In genomic region chr4:121192013-121192412, GRCh38 we compare ENCODE assay signal across 16 cellular contexts. TPM values are rescaled to one million over a fixed set of nuclear protein-coding genes. Genes with fewer than 3 reads are reported as not detected.
DNase-seq lines count a peak whose midpoint lies in the region; ATAC-seq, FAIRE-seq and TF ChIP-seq lines count a peak whose summit lies in the region.
"Had no signal": no experiment of that assay in that cellular context is flagged by ENCODE, and none has a peak within 500 bp of the region (broad histone marks: within the 10 kb centered on the region; RNA-seq: fewer than 3 reads in every experiment).

No MANE protein-coding gene starts in this region.

- peak overlapping the region; percentile 21 to 90 (median 74) for H3K27ac Mint-ChIP-seq in CD8-positive, alpha-beta memory T cell
- H3K27ac Mint-ChIP-seq in activated naive CD8-positive, alpha-beta T cell treated with anti-CD3 and anti-CD28 coated beads, Interleukin-2, amount 10 ng/mL, durations not matched to agents 7 days and 5 days = peak overlapping the region; percentile 2
- H3K27ac Mint-ChIP-seq: brain, mesothelial cell of epicardium had no signal

- H3K4me3 ChIP-seq in A549 = 0 out of 3 replicates have a peak overlapping the region, but pooled peaks have one; percentile 8
- peak overlapping the region; percentile 52 for H3K4me3 ChIP-seq in CD8-positive, alpha-beta memory T cell (ENCODE audit: low read length)
- no peak overlapping the region for H3K4me3 ChIP-seq in left lung
- H3K4me3 ChIP-seq: uterus had no signal

- WGBS in A549 (ENCODE audit: missing lambda C conversion rate) = 10% methylated on average over 11 of the region's 11 CpGs

- H3K36me3 Mint-ChIP-seq in CD8-positive, alpha-beta memory T cell = no peaks in the 10 kb centered on the region
- H3K36me3 Mint-ChIP-seq in activated naive CD8-positive, alpha-beta T cell treated with anti-CD3 and anti-CD28 coated beads, Interleukin-2, amount 10 ng/mL, durations not matched to agents 7 days and 5 days = peaks cover 2% of the 10 kb centered on the region
- H3K36me3 Mint-ChIP-seq: brain, mesothelial cell of epicardium had no signal

- no peak for FAIRE-seq in A549 (lab: Jason Lieb, UNC)

- H3K27me3 ChIP-seq in CD8-positive, alpha-beta memory T cell (ENCODE audit: insufficient read depth, low read length, poor library complexity, severe bottlenecking) = no peaks in the 10 kb centered on the region
- no peaks in the 10 kb centered on the region for H3K27me3 ChIP-seq in left lung
- H3K27me3 ChIP-seq: uterus had no signal

- POLR2A ChIA-PET in A549 (lab: Yijun Ruan, JAX) = no interaction called here
- POLR2A ChIA-PET in CD8-positive, alpha-beta memory T cell (lab: Charles Lee) = interaction anchor here (0.6 to 1.1 kb wide), 3 partner anchors 9 to 65 kb away, joined by 3 to 4 read pairs (median 3); no protein-coding TSS in a partner anchor
- POLR2A ChIA-PET in activated naive CD8-positive, alpha-beta T cell treated with anti-CD3 and anti-CD28 coated beads, Interleukin-2, amount 10 ng/mL, durations not matched to agents 7 days and 5 days (lab: Charles Lee) = no interaction called here

- no peaks in the 10 kb centered on the region for H3K27me3 Mint-ChIP-seq in CD8-positive, alpha-beta memory T cell
- H3K27me3 Mint-ChIP-seq in activated naive CD8-positive, alpha-beta T cell treated with anti-CD3 and anti-CD28 coated beads, Interleukin-2, amount 10 ng/mL, durations not matched to agents 7 days and 5 days = no peaks in the 10 kb centered on the region

- H3K4me1 Mint-ChIP-seq in CD8-positive, alpha-beta memory T cell = peaks cover 62 to 85% (median 81%) of the 10 kb centered on the region in 3 donors
- peaks cover 40% of the 10 kb centered on the region for H3K4me1 Mint-ChIP-seq in activated naive CD8-positive, alpha-beta T cell treated with anti-CD3 and anti-CD28 coated beads, Interleukin-2, amount 10 ng/mL, durations not matched to agents 7 days and 5 days

- no peak for TF ChIP-seq POLR2A in A549 (IDR thresholded peaks at IDR 0.05; ENCODE audit: low read length)

- TF ChIP-seq CTCF in A549 (IDR thresholded peaks at IDR 0.05) (no peak), left lung (IDR thresholded peaks at IDR 0.05) (no peak)

- DNase-seq in A549 (ENCODE audit: low read depth in 1 of 2, low spot score in 1 of 2) = no peak
- no peak for DNase-seq in CD8-positive, alpha-beta memory T cell
- no peak for DNase-seq in activated naive CD8-positive, alpha-beta T cell treated with anti-CD3 and anti-CD28 coated beads, Interleukin-2, amount 10 ng/mL, durations not matched to agents 7 days and 5 days
- DNase-seq in left lung = no peak
- no peak for DNase-seq in retina
- no peak for DNase-seq in NCI-H2171 (lab: John Stamatoyannopoulos, UW)
- DNase-seq in HCEC 1CT = no peak
- DNase-seq: effector CD4-positive, alpha-beta T cell; NCI-H2107; Right ventricle myocardium superior; uterus had no signal

- intact Hi-C loops in left lung (cut with DNase I) = loop anchor here in 1 of 2 donors (10.0 kb wide), 1 partner anchor 63 kb away; no protein-coding TSS in a partner anchor

- H3K4me3 Mint-ChIP-seq in CD8-positive, alpha-beta memory T cell = peak overlapping the region; percentile 14 to 79 (median 69)
- H3K4me3 Mint-ChIP-seq in activated naive CD8-positive, alpha-beta T cell treated with anti-CD3 and anti-CD28 coated beads, Interleukin-2, amount 10 ng/mL, durations not matched to agents 7 days and 5 days = peak overlapping the region; percentile 55
- H3K4me3 Mint-ChIP-seq: brain, mesothelial cell of epicardium had no signal

- H3K4me1 ChIP-seq in A549 (no peaks in the 10 kb centered on the region), left lung (peaks cover 0 to 7% of the 10 kb centered on the region in 2 donors)
- H3K4me1 ChIP-seq in CD8-positive, alpha-beta memory T cell (ENCODE audit: insufficient read depth, low read length) = peaks cover 60% of the 10 kb centered on the region
- H3K4me1 ChIP-seq: parathyroid adenoma, uterus had no signal

- H3K27ac ChIP-seq in A549 (no peak overlapping the region), left lung (no peak overlapping the region)
- H3K27ac ChIP-seq in CD8-positive, alpha-beta memory T cell (ENCODE audit: low read depth, low read length) = no peak overlapping the region
- H3K27ac ChIP-seq: parathyroid adenoma, uterus had no signal

- ATAC-seq in A549 (no peak), left lung (peak; percentile 80), HG03097 (IDR thresholded peaks at IDR 0.05; ENCODE audit: low FRiP score, unreplicated experiment) (no peak)
- ATAC-seq in activated naive CD8-positive, alpha-beta T cell treated with anti-CD3 and anti-CD28 coated beads, Interleukin-2, amount 10 ng/mL, durations not matched to agents 7 days and 5 days (ENCODE audit: low read depth) = no peak

- H3K9me3 Mint-ChIP-seq in CD8-positive, alpha-beta memory T cell = no peaks in the 10 kb centered on the region
- no peaks in the 10 kb centered on the region for H3K9me3 Mint-ChIP-seq in activated naive CD8-positive, alpha-beta T cell treated with anti-CD3 and anti-CD28 coated beads, Interleukin-2, amount 10 ng/mL, durations not matched to agents 7 days and 5 days
- H3K9me3 Mint-ChIP-seq: brain, mesothelial cell of epicardium had no signal

- TF ChIP-seq RAD21 in A549 (conservative IDR thresholded peaks at IDR 0.05 in 1 of 2, IDR thresholded peaks at IDR 0.05 in 1 of 2) = no peak

- H3K36me3 ChIP-seq in CD8-positive, alpha-beta memory T cell (ENCODE audit: insufficient read depth, low read length) = no peaks in the 10 kb centered on the region
- H3K36me3 ChIP-seq in left lung = no peaks in the 10 kb centered on the region
- H3K36me3 ChIP-seq: uterus had no signal

- TF ChIP-seq EP300 in A549 (IDR thresholded peaks at IDR 0.05) = no peak

- no peaks in the 10 kb centered on the region for H3K9me3 ChIP-seq in A549
- no peaks in the 10 kb centered on the region for H3K9me3 ChIP-seq in CD8-positive, alpha-beta memory T cell (ENCODE audit: low read length)
- no peaks in the 10 kb centered on the region for H3K9me3 ChIP-seq in left lung
- H3K9me3 ChIP-seq: uterus had no signal

- CTCF ChIA-PET in A549 (lab: Yijun Ruan, JAX) = interaction anchor here (0.6 to 1.9 kb wide), 29 partner anchors 8 to 634 kb away, joined by 3 to 12 read pairs (median 3); no protein-coding TSS in a partner anchor
- CTCF ChIA-PET in CD8-positive, alpha-beta memory T cell (lab: Charles Lee) = interaction anchor here (0.7 to 5.1 kb wide), 33 partner anchors 8 to 1117 kb away, joined by 3 to 78 read pairs (median 5); no protein-coding TSS in a partner anchor

- H3K4me2 ChIP-seq in A549 = peak overlapping the region; percentile 64

TF ChIP-seq in A549, 52 proteins besides CTCF, POLR2A, EP300 and RAD21:
- TF ChIP-seq CHD2 (IDR thresholded peaks at IDR 0.05; ENCODE audit: low read length, partially characterized antibody) = no peak
- no peak for TF ChIP-seq ZC3H11A (IDR thresholded peaks at IDR 0.05)
- TF ChIP-seq JUN (IDR thresholded peaks at IDR 0.05) = no peak
- no peak for TF ChIP-seq KDM1A (IDR thresholded peaks at IDR 0.05; ENCODE audit: low read depth)
- TF ChIP-seq HOXB13 (CRISPR knock-in tag; IDR thresholded peaks at IDR 0.05; ENCODE audit: low read depth) = no peak
- TF ChIP-seq ZNF302 (CRISPR knock-in tag; IDR thresholded peaks at IDR 0.05) = no peak
- TF ChIP-seq NFE2L2 (conservative IDR thresholded peaks at IDR 0.05; ENCODE audit: low read length) = no peak
- no peak for TF ChIP-seq EHMT2 (IDR thresholded peaks at IDR 0.05; ENCODE audit: low read depth)
- TF ChIP-seq, protein P1, sequence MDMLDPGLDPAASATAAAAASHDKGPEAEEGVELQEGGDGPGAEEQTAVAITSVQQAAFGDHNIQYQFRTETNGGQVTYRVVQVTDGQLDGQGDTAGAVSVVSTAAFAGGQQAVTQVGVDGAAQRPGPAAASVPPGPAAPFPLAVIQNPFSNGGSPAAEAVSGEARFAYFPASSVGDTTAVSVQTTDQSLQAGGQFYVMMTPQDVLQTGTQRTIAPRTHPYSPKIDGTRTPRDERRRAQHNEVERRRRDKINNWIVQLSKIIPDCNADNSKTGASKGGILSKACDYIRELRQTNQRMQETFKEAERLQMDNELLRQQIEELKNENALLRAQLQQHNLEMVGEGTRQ (IDR thresholded peaks at IDR 0.05) = no peak
- TF ChIP-seq, protein P2, sequence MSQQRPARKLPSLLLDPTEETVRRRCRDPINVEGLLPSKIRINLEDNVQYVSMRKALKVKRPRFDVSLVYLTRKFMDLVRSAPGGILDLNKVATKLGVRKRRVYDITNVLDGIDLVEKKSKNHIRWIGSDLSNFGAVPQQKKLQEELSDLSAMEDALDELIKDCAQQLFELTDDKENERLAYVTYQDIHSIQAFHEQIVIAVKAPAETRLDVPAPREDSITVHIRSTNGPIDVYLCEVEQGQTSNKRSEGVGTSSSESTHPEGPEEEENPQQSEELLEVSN (IDR thresholded peaks at IDR 0.05; ENCODE audit: borderline replicate concordance, low read depth) = no peak
- TF ChIP-seq CBX8 (IDR thresholded peaks at IDR 0.05) = no peak
- no peak for TF ChIP-seq ATOH8 (CRISPR knock-in tag; IDR thresholded peaks at IDR 0.05; ENCODE audit: low read depth)
- no peak for TF ChIP-seq FOSB (CRISPR knock-in tag; IDR thresholded peaks at IDR 0.05)
- no peak for TF ChIP-seq NPAS2 (CRISPR knock-in tag; IDR thresholded peaks at IDR 0.05; ENCODE audit: borderline replicate concordance)

RNA-seq across cellular contexts. Expression of gene TNIP3, which starts 27.9 kb away (rescaled TPM):
- polyA plus RNA-seq in A549 (2011; rRNA removed) (0.41 and 0.58 TPM in 2 replicates), A549 (2017; fragmentation: RNase III; extraction: RNeasy Plus Mini Kit Qiagen cat#74134 plus additional on column Dnase treatment) (0.25 to 0.46 TPM (median 0.38 TPM) in 3 replicates)
- polyA plus RNA-seq in A549 (2012; cell fraction: cytosol; rRNA removed) = 0.19 and 0.21 TPM in 2 replicates
- 0.07 TPM in 1 of 2 replicates, not detected in the other for polyA plus RNA-seq in A549 (2012; cell fraction: nucleus; rRNA removed)
- 0.29 TPM in 1 of 2 replicates, not detected in the other for polyA minus RNA-seq in A549 (2011; rRNA and poly(A)+ RNA removed)
- total RNA-seq in CD8-positive, alpha-beta memory T cell = 10 to 100 TPM; 13.7 to 15.7 TPM
- 7.0 TPM for polyA plus RNA-seq in CD8-positive, alpha-beta memory T cell
- 1 to 10 TPM; 3.0 to 3.8 TPM for total RNA-seq in activated naive CD8-positive, alpha-beta T cell treated with anti-CD3 and anti-CD28 coated beads, Interleukin-2, amount 10 ng/mL, durations not matched to agents 7 days and 5 days
- 1 to 10 TPM in 1 of 2 donors, under 1 TPM in 1; 0.99 to 8.8 TPM for total RNA-seq in left lung
- total RNA-seq: HT-29, Right ventricle myocardium superior had no signal

Comparison
In these comparisons a context has a peak if more than half of its experiments do, and no peak if none do; other contexts are left out.
1. H3K4me3 ChIP-seq: peak in A549 (single experiment) and CD8-positive, alpha-beta memory T cell (single experiment); none in left lung (0 of 2).